ENCODE assay signal across 15 cellular contexts in genomic region chr13:59012731-59013130, GRCh38.
"Had no signal": no experiment of that assay in that cellular context is flagged by ENCODE, and none has a peak within 500 bp of the region (broad histone marks: within the 10 kb centered on the region; RNA-seq: fewer than 3 reads in every experiment).

No MANE protein-coding gene starts in this region.

- H3K4me1 Mint-ChIP-seq: stimulated activated naive CD8-positive, alpha-beta T cell treated with anti-CD3 and anti-CD28 coated beads, Interleukin-15, amount 100 ng/mL, for 72 hours had no signal

- H3K36me3 Mint-ChIP-seq: type B pancreatic cell had no signal

- H3K27me3 Mint-ChIP-seq: effector memory CD8-positive, alpha-beta T cell; stimulated activated naive CD8-positive, alpha-beta T cell treated with anti-CD3 and anti-CD28 coated beads, Interleukin-15, amount 100 ng/mL, for 72 hours; type B pancreatic cell had no signal

- H3K4me3 Mint-ChIP-seq: effector memory CD8-positive, alpha-beta T cell; nephron progenitor cell; stimulated activated naive CD8-positive, alpha-beta T cell treated with anti-CD3 and anti-CD28 coated beads, Interleukin-15, amount 100 ng/mL, for 72 hours; type B pancreatic cell had no signal

- H3K27ac Mint-ChIP-seq: activated T-helper 2 cell treated with anti-CD3 and anti-CD28 coated beads, Interferon-gamma antibody, Interleukin-2, Interleukin-4, amounts not matched to agents 10 μg/mL and 5 μg/mL and 100 μg/mL, durations not matched to agents 14 hours and 24 hours and 36 hours; effector memory CD8-positive, alpha-beta T cell; nephron progenitor cell; stimulated activated naive CD8-positive, alpha-beta T cell treated with anti-CD3 and anti-CD28 coated beads, Interleukin-15, amount 100 ng/mL, for 72 hours; type B pancreatic cell had no signal

- ATAC-seq: activated CD4-positive, CD25-positive, alpha-beta regulatory T cell treated with anti-CD3 and anti-CD28 coated beads, Interleukin-2, amount 50 U/mL, for 24 hours; effector memory CD8-positive, alpha-beta T cell; gastrocnemius medialis; heart left ventricle; psoas muscle; sciatic nerve; stimulated activated naive CD8-positive, alpha-beta T cell treated with anti-CD3 and anti-CD28 coated beads, Interleukin-15, amount 100 ng/mL, for 72 hours had no signal

- DNase-seq: activated naive CD4-positive, alpha-beta T cell treated with anti-CD3 and anti-CD28 coated beads, Interleukin-2, amount 50 U/mL, for 16 hours; activated T-cell treated with anti-CD3 and anti-CD28 coated beads for 4 hours; dermis blood vessel endothelial cell; effector memory CD8-positive, alpha-beta T cell; gastrocnemius medialis; heart left ventricle; kidney; nephron progenitor cell; psoas muscle; spleen; stimulated activated naive CD8-positive, alpha-beta T cell treated with anti-CD3 and anti-CD28 coated beads, Interleukin-15, amount 100 ng/mL, for 72 hours had no signal

- H3K9me3 Mint-ChIP-seq: nephron progenitor cell, type B pancreatic cell had no signal
